ENCODE assay signal across 10 cellular contexts in the genomic region with DNA sequence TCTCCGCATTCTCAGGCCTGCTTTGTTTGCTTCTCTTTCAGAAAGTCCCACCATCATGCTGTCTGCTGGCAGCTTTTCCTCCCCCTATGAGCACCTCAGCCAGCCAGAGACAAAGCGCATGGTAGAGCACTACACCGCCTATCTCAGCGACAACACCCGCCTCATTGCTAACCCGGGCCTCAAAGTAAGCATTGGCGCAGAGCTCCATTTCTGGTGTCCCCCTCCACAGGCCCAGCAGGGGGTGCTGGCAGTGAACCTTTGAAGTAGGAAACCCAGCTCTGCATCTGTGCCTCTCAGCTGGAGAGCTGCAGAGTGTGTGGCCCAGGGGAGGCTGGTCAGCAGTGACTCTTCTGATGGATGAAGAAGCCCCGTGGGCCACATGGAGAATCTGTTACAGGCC.
DNase-seq lines count a peak whose midpoint lies in the region; ATAC-seq and TF ChIP-seq lines count a peak whose summit lies in the region.
"Had no signal": no experiment of that assay in that cellular context is flagged by ENCODE, and none has a peak within 500 bp of the region (broad histone marks: within the 10 kb centered on the region; RNA-seq: fewer than 3 reads in every experiment).

No MANE protein-coding gene starts in this region.

- H2AFZ ChIP-seq in PC-3 (ENCODE audit: low read length), result no peak overlapping the region

- no peaks in the 10 kb centered on the region for H3K9me3 ChIP-seq in PC-3 (ENCODE audit: low read length)

- H3F3A ChIP-seq in PC-3 (ENCODE audit: low read length, unreplicated experiment), result no peaks in the 10 kb centered on the region

- no peak overlapping the region for H3K27ac ChIP-seq in PC-3 (ENCODE audit: low read length)
- H3K27ac ChIP-seq: KMS-11 had no signal

- in situ Hi-C loops in GM13976 (cut with MboI; ENCODE audit: low sequenced_read_pairs, unreplicated experiment), result no loop called here

- POLR2A ChIA-PET in PC-3 (lab: Charles Lee; ENCODE audit: unreplicated experiment), result no interaction called here

- H3K4me2 ChIP-seq in PC-3 (ENCODE audit: low read length), result no peak overlapping the region
- H3K4me2 ChIP-seq: KMS-11 had no signal

- no peak overlapping the region for H3K4me3 ChIP-seq in PC-3 (ENCODE audit: low read length)
- no peak overlapping the region for H3K4me3 ChIP-seq in fibroblast of villous mesenchyme (ENCODE audit: low read depth, low read length)

- TF ChIP-seq CTCF in GM13976 (IDR thresholded peaks at IDR 0.05; ENCODE audit: borderline replicate concordance, control extremely low read depth, extremely low read depth, insufficient read depth, missing control alignments) (no peak), PC-3 (conservative IDR thresholded peaks at IDR 0.05; ENCODE audit: low read depth, low read length) (peak; percentile 50), fibroblast of villous mesenchyme (IDR thresholded peaks at IDR 0.05; ENCODE audit: insufficient read depth, low read depth, low read length) (peak; percentile 33)

- BruUV-seq in PC-3 (replicated peaks; lab: Mats Ljungman, UMichigan), result no TSS peak

- H4K20me1 ChIP-seq in PC-3 (ENCODE audit: low read length), result no peaks in the 10 kb centered on the region

- intact Hi-C loops in PC-3 (cut with micrococcal nuclease), result no loop called here

- H3K79me2 ChIP-seq in PC-3 (ENCODE audit: low read length), result no peaks in the 10 kb centered on the region

- peak; percentile 37 for DNase-seq in Ammon's horn (ENCODE audit: low spot score)
- DNase-seq in GM13976 (ENCODE audit: low spot score), result peak; percentile 16
- peak; percentile 32 for DNase-seq in PC-3
- DNase-seq in fibroblast of villous mesenchyme (ENCODE audit: low read depth), result no peak
- DNase-seq in DMS79 (lab: John Stamatoyannopoulos, UW), result no peak
- no peak for DNase-seq in ureter (ENCODE audit: low spot score)

- CTCF ChIA-PET in PC-3 (lab: Charles Lee), result interaction anchor here (0.5 to 0.6 kb wide), 2 partner anchors 164 to 223 kb away, joined by 3 read pairs; no protein-coding TSS in a partner anchor

- no peaks in the 10 kb centered on the region for H3K36me3 ChIP-seq in PC-3 (ENCODE audit: low read depth, low read length)

- H3K9me2 ChIP-seq in PC-3 (replicated peaks; ENCODE audit: low read length), result no peaks in the 10 kb centered on the region

- no peaks in the 10 kb centered on the region for H3K4me1 ChIP-seq in PC-3 (ENCODE audit: insufficient read depth, low read length)

- H3K27me3 ChIP-seq in PC-3 (ENCODE audit: low read length), result no peaks in the 10 kb centered on the region

- no peak overlapping the region for H3K9ac ChIP-seq in PC-3 (ENCODE audit: low read length)
- H3K9ac ChIP-seq: KMS-11 had no signal

- ATAC-seq in PC-3 (peak; percentile 24; the same call in 1 of the 2 replicates), GM21825 (IDR thresholded peaks at IDR 0.05; ENCODE audit: unreplicated experiment) (no peak), HG03280 (IDR thresholded peaks at IDR 0.05; ENCODE audit: unreplicated experiment) (no peak)
- ATAC-seq: activated CD4-positive, CD25-positive, alpha-beta regulatory T cell treated with anti-CD3 and anti-CD28 coated beads, Interleukin-2, amount 50 U/mL, for 24 hours had no signal

Comparison
In these comparisons a context has a peak if more than half of its experiments do, and no peak if none do; other contexts are left out.
1. DNase-seq: peak in Ammon's horn (single experiment), GM13976 (single experiment) and PC-3 (single experiment); none in fibroblast of villous mesenchyme (single experiment), DMS79 (single experiment) and ureter (single experiment).